In genomic region chr2:235504459-235505200, GRCh38 we compare ENCODE assay signal across 11 cellular contexts. TPM values are rescaled to one million over a fixed set of nuclear protein-coding genes. Genes with fewer than 3 reads are reported as not detected.
A peak's percentile ranks its signal among the peaks of the same experiment; 100 is the strongest.
DNase-seq lines count a peak whose midpoint lies in the region; ATAC-seq lines count a peak whose summit lies in the region.
"Had no signal": no experiment of that assay in that cellular context is flagged by ENCODE, and none has a peak within 500 bp of the region (broad histone marks: within the 10 kb centered on the region; RNA-seq: fewer than 3 reads in every experiment).

No MANE protein-coding gene starts in this region.

- DNase-seq in H7 (peak; percentile 64), SK-MEL-5 (ENCODE audit: low read depth, low spot score) (peak; percentile 39), iPS-NIHi7 (ENCODE audit: extremely low spot score) (peak; percentile 34), retina (peak; percentile 47), inferior parietal cortex (ENCODE audit: extremely low spot score) (no peak), OCI-M2 (lab: John Stamatoyannopoulos, UW; ENCODE audit: unreplicated experiment) (no peak)
- DNase-seq: activated T-cell treated with anti-CD3 and anti-CD28 coated beads, Interleukin-2, amount 50 U/mL, for 24 hours; NCI-H1436; NCI-H774 had no signal

- no peak for ATAC-seq in GM21360 (IDR thresholded peaks at IDR 0.05; ENCODE audit: unreplicated experiment)

- H3K36me3 ChIP-seq in H7 (replicated peaks; ENCODE audit: control insufficient read depth, insufficient read depth, low read length): no peaks in the 10 kb centered on the region

- H3K27me3 ChIP-seq in H7 (ENCODE audit: control insufficient read depth, insufficient read depth, low read length): no peaks in the 10 kb centered on the region
- H3K27me3 ChIP-seq: SJSA1 had no signal

- H3K4me3 ChIP-seq in H7 (ENCODE audit: insufficient read depth, low read depth, low read length): no peak overlapping the region
- H3K4me3 ChIP-seq: SJSA1 had no signal

- in situ Hi-C loops in SK-MEL-5 (cut with HindIII; ENCODE audit: low pct_unique_long_range_greater_than_20kb, low sequenced_read_pairs): no loop called here

RNA-seq across cellular contexts. Expression of gene AGAP1, which starts 10.8 kb away (rescaled TPM):
- total RNA-seq in H7 (2014; rRNA removed; shearing (Covaris generic)): 12.6 and 17.1 TPM in 2 replicates
- total RNA-seq in SK-MEL-5 (2014; rRNA removed; shearing (Covaris generic)): 15.8 and 16.4 TPM in 2 replicates
- 21.9 and 26.7 TPM in 2 replicates for polyA plus RNA-seq in SK-MEL-5 (2015; cell fraction: cytosol; rRNA removed)
- polyA plus RNA-seq in SK-MEL-5 (2015; cell fraction: nucleus; rRNA removed): 11.5 and 21.8 TPM in 2 replicates

Comparison
In these comparisons a context has a peak if more than half of its experiments do, and no peak if none do; other contexts are left out.
1. DNase-seq: peak in H7 (single experiment), SK-MEL-5 (single experiment), iPS-NIHi7 (single experiment) and retina (single experiment); none in inferior parietal cortex (single experiment) and OCI-M2 (single experiment).